17 cellular contexts compared by ENCODE assay signal in genomic region chr16:88423448-88423850, GRCh38. TPM values are rescaled to one million over a fixed set of nuclear protein-coding genes. Genes with fewer than 3 reads are reported as not detected.
A peak's percentile ranks its signal among the peaks of the same experiment; 100 is the strongest.
DNase-seq lines count a peak whose midpoint lies in the region; ATAC-seq, FAIRE-seq and TF ChIP-seq lines count a peak whose summit lies in the region.
"Had no signal": no experiment of that assay in that cellular context is flagged by ENCODE, and none has a peak within 500 bp of the region (broad histone marks: within the 10 kb centered on the region; RNA-seq: fewer than 3 reads in every experiment).

No MANE protein-coding gene starts in this region.

- FAIRE-seq in K562 (lab: Jason Lieb, UNC) = peak; percentile 54
- FAIRE-seq: GM12878 had no signal

- no peak overlapping the region for H3K4me3 Mint-ChIP-seq in nephron progenitor cell
- H3K4me3 Mint-ChIP-seq: GM23338 had no signal

- intact Hi-C loops in K562 (cut with micrococcal nuclease) = no loop called here

- 0% methylated on average over 6 of the region's 6 CpGs for WGBS in K562 (ENCODE audit: insufficient coverage, low coverage, missing lambda C conversion rate)
- WGBS in hepatocyte (ENCODE audit: low lambda C conversion rate, missing lambda C conversion rate) = 70% methylated on average over 6 of the region's 6 CpGs

- peaks cover 0 to 34% of the 10 kb centered on the region in 2 experiments; a peak in 3 of 5 replicates for H3K4me1 ChIP-seq in K562 (replicated peaks in 1 of 2; ENCODE audit: control insufficient read depth in 2 of 2, insufficient read depth in 2 of 2, low read length in 2 of 2)
- peaks cover 7% of the 10 kb centered on the region for H3K4me1 ChIP-seq in hepatocyte (ENCODE audit: insufficient read depth)

- no peak overlapping the region for H3K9ac ChIP-seq in K562 (ENCODE audit: insufficient read depth in 1 of 2, low read depth in 2 of 2, low read length in 2 of 2)
- H3K9ac ChIP-seq: BLaER1 had no signal

- H3K27ac ChIP-seq in RWPE1 (peak overlapping the region; percentile 88), K562 (ENCODE audit: extremely low read depth, low read depth, low read length) (no peak overlapping the region), hepatocyte (no peak overlapping the region)
- H3K27ac ChIP-seq: BLaER1 had no signal

- TF ChIP-seq POLR2A in K562 (conservative IDR thresholded peaks at IDR 0.05) = no peak

- no peak overlapping the region for H3K27ac Mint-ChIP-seq in nephron progenitor cell
- H3K27ac Mint-ChIP-seq: CD4-positive, CD25-positive, alpha-beta regulatory T cell; GM23338 had no signal

- H3K4me1 Mint-ChIP-seq in nephron progenitor cell = peaks cover 15% of the 10 kb centered on the region
- H3K4me1 Mint-ChIP-seq: CD4-positive, CD25-positive, alpha-beta regulatory T cell; GM23338 had no signal

- POLR2A ChIA-PET in RWPE1 (lab: Yijun Ruan, JAX; ENCODE audit: low non-redundant PET) = no interaction called here
- POLR2A ChIA-PET in K562 (lab: Yijun Ruan, JAX) = interaction anchor here (0.6 to 1.4 kb wide), 2 partner anchors 570 to 654 kb away, joined by 3 to 4 read pairs; no protein-coding TSS in a partner anchor

- no peak for TF ChIP-seq CTCF in RWPE1 (conservative IDR thresholded peaks at IDR 0.05; ENCODE audit: low read depth)
- no peak for TF ChIP-seq CTCF in K562 (IDR thresholded peaks at IDR 0.05 in 2 of 3, conservative IDR thresholded peaks at IDR 0.05 in 1 of 3; ENCODE audit: insufficient read depth in 2 of 3, low read depth in 1 of 3, low read length in 3 of 3)
- no peak for TF ChIP-seq CTCF in hepatocyte (IDR thresholded peaks at IDR 0.05; ENCODE audit: poor library complexity)
- TF ChIP-seq CTCF in nephron progenitor cell (IDR thresholded peaks at IDR 0.05) = no peak

- no peak for TF ChIP-seq RAD21 in K562 (CRISPR knock-in tag; conservative IDR thresholded peaks at IDR 0.05 in 1 of 2, IDR thresholded peaks at IDR 0.05 in 1 of 2)

- no peaks in the 10 kb centered on the region for H3K9me3 Mint-ChIP-seq in nephron progenitor cell
- H3K9me3 Mint-ChIP-seq: GM23338 had no signal

- peaks cover 3% of the 10 kb centered on the region for H3K27me3 Mint-ChIP-seq in nephron progenitor cell (ENCODE audit: low read depth, poor library complexity)
- H3K27me3 Mint-ChIP-seq: CD4-positive, CD25-positive, alpha-beta regulatory T cell had no signal

- no peaks in the 10 kb centered on the region for H3K9me2 ChIP-seq in hepatocyte (replicated peaks; ENCODE audit: insufficient read depth)

- ATAC-seq in K562 = peak; percentile 28
- ATAC-seq in HG03108 (IDR thresholded peaks at IDR 0.05; ENCODE audit: unreplicated experiment) = no peak
- ATAC-seq: GM12878, GM23338 had no signal

- no TSS peak for BruUV-seq in K562 (replicated peaks; lab: Mats Ljungman, UMichigan)

- H3K4me3 ChIP-seq in K562 (no peak overlapping the region), hepatocyte (no peak overlapping the region)
- H3K4me3 ChIP-seq: BLaER1, GM12878, GM23338 had no signal

- no peaks in the 10 kb centered on the region for H3K9me1 ChIP-seq in K562 (ENCODE audit: control insufficient read depth, insufficient read depth, low read length)

- no peaks in the 10 kb centered on the region for H3K36me3 Mint-ChIP-seq in nephron progenitor cell (ENCODE audit: low read depth)
- H3K36me3 Mint-ChIP-seq: CD4-positive, CD25-positive, alpha-beta regulatory T cell had no signal

- H4K20me1 ChIP-seq in K562 (replicated peaks; ENCODE audit: control insufficient read depth, insufficient read depth, low read length) (peaks cover 12% of the 10 kb centered on the region; the same call in 1 of the 2 replicates), hepatocyte (ENCODE audit: insufficient read depth, poor library complexity, severe bottlenecking) (no peaks in the 10 kb centered on the region)

- no peak for TF ChIP-seq EP300 in K562 (IDR thresholded peaks at IDR 0.05; ENCODE audit: low read length)

- DNase-seq in COLO829 (ENCODE audit: low spot score) = peak; percentile 2
- DNase-seq in RWPE1 (ENCODE audit: low spot score) = no peak
- DNase-seq in K562 (ENCODE audit: extremely low read depth in 1 of 4, low spot score in 3 of 4) = peak in 2 of 4 experiments; percentile 28 to 48
- DNase-seq in hepatocyte (ENCODE audit: low spot score) = peak; percentile 35
- DNase-seq in C1 segment of cervical spinal cord (lab: John Stamatoyannopoulos, UW) = no peak
- DNase-seq in nephron progenitor cell = no peak
- DNase-seq in DMS 273 (lab: John Stamatoyannopoulos, UW; ENCODE audit: unreplicated experiment) = no peak
- DNase-seq: 8988T; AML-193; Calu3; CD4-positive, CD25-positive, alpha-beta regulatory T cell; DMS79; H7 had no signal

- H3K9me3 ChIP-seq in K562 (replicated peaks; ENCODE audit: control insufficient read depth, insufficient read depth, low read depth, low read length) = no peaks in the 10 kb centered on the region
- H3K9me3 ChIP-seq in hepatocyte (ENCODE audit: low read depth) = no peaks in the 10 kb centered on the region
- H3K9me3 ChIP-seq: BLaER1 had no signal

- H3K36me3 ChIP-seq in K562 (ENCODE audit: control insufficient read depth, insufficient read depth, low read length) (no peaks in the 10 kb centered on the region), hepatocyte (replicated peaks; ENCODE audit: insufficient read depth, low read depth) (no peaks in the 10 kb centered on the region)
- H3K36me3 ChIP-seq: BLaER1 had no signal

- H3K79me2 ChIP-seq in K562 (ENCODE audit: control insufficient read depth, insufficient read depth, low read length) (no peaks in the 10 kb centered on the region), hepatocyte (no peaks in the 10 kb centered on the region)

- CTCF ChIA-PET in RWPE1 (lab: Yijun Ruan, JAX) (no interaction called here), K562 (lab: Yijun Ruan, JAX; ENCODE audit: low intra/inter-chr PET ratio) (no interaction called here)

- in situ Hi-C loops in K562 (cut with MboI) = no loop called here

- H2AFZ ChIP-seq in K562 (ENCODE audit: low read depth, low read length) (no peak overlapping the region; the same call in 1 of the 2 replicates), hepatocyte (no peak overlapping the region)
- H2AFZ ChIP-seq: GM23338 had no signal

- H3K27me3 ChIP-seq in K562 (ENCODE audit: control insufficient read depth in 2 of 2, insufficient read depth in 2 of 2, low read length in 2 of 2) (peaks cover 6 to 53% of the 10 kb centered on the region in 2 experiments; a peak in 3 of 5 replicates), hepatocyte (no peaks in the 10 kb centered on the region)

- H3K4me2 ChIP-seq in K562 (ENCODE audit: insufficient read depth, low read length) (no peak overlapping the region), hepatocyte (no peak overlapping the region)
- H3K4me2 ChIP-seq: BLaER1, GM23338 had no signal

TF ChIP-seq in K562, 482 proteins besides CTCF, POLR2A, EP300 and RAD21 (continues in another document):
- TF ChIP-seq ETS2 (tag; IDR thresholded peaks at IDR 0.05; ENCODE audit: borderline replicate concordance, poor library complexity, severe bottlenecking) (no peak), TCF3 (CRISPR knock-in tag; IDR thresholded peaks at IDR 0.05) (peak; percentile 85), GTF2E2 (tag; IDR thresholded peaks at IDR 0.05) (no peak), MAX (CRISPR knock-in tag; IDR thresholded peaks at IDR 0.05) (peak; percentile 68), TAL1 (IDR thresholded peaks at IDR 0.05) (peak; percentile 32; the same call in 1 of the 2 replicates), ZNF696 (CRISPR knock-in tag; conservative IDR thresholded peaks at IDR 0.05) (no peak)

RNA-seq across cellular contexts. Expression of gene ZFPM1, which starts 29.6 kb away (rescaled TPM):
- total RNA-seq in K562 (2011; cell fraction: chromatin; rRNA removed; ENCODE audit: low replicate concordance) = 14.4 and 38.8 TPM in 2 replicates
- total RNA-seq in K562 (2011; cell fraction: nucleolus; rRNA removed) = 25.3 and 27.9 TPM in 2 replicates
- 16.8 and 18.9 TPM in 2 replicates for total RNA-seq in K562 (2011; cell fraction: nucleoplasm; rRNA removed)
- 4.5 and 8.7 TPM in 2 replicates for total RNA-seq in K562 (2014; rRNA removed)
- 0.26 and 0.47 TPM in 2 replicates for total RNA-seq in K562 (2014; rRNA removed; fragmentation: Illumina TruSeq; extraction: Trizol)
- 3.2 and 4.5 TPM in 2 replicates for total RNA-seq in K562 (2015; rRNA removed; fragmentation: Illumina TruSeq; extraction: Trizol)
- total RNA-seq in K562 (2021) = 32.7 and 35.9 TPM in 2 replicates
- polyA plus RNA-seq in K562 (2011; rRNA removed) = 0.88 and 1.4 TPM in 2 replicates
- polyA plus RNA-seq in K562 (2011; cell fraction: cytosol; rRNA removed) = 0.81 and 4.8 TPM in 2 replicates
- polyA plus RNA-seq in K562 (2011; cell fraction: nucleus; rRNA removed) = 3.4 and 13.6 TPM in 2 replicates
- 7.9 and 12.2 TPM in 2 replicates for polyA plus RNA-seq in K562 (2012)
- 1.2 and 5.1 TPM in 2 replicates for polyA plus RNA-seq in K562 (2014; fragmentation: Illumina TruSeq; extraction: Trizol)
- polyA plus RNA-seq in K562 (2014; fragmentation: Nextera tagmentation; extraction: Ambion mirVana) = under 1 TPM; 0.03 to 0.11 TPM
- 4.7 and 5.5 TPM in 2 replicates for polyA plus RNA-seq in K562 (2014; rRNA removed)
- 0.30 and 1.1 TPM in 2 replicates for polyA minus RNA-seq in K562 (2011; rRNA and poly(A)+ RNA removed)
- polyA minus RNA-seq in K562 (2011; cell fraction: cytosol; rRNA and poly(A)+ RNA removed) = 12.3 and 14.7 TPM in 2 replicates
- polyA minus RNA-seq in K562 (2011; cell fraction: nucleus; rRNA and poly(A)+ RNA removed) = 7.7 and 10.1 TPM in 2 replicates
- 3.1 and 4.1 TPM in 2 replicates for total RNA-seq in hepatocyte
- polyA plus RNA-seq in hepatocyte = 8.3 and 11.9 TPM in 2 replicates

RNA-seq across cellular contexts. Expression of gene ZNF469, which starts 40.7 kb away (rescaled TPM):
- 0.04 and 0.09 TPM in 2 replicates for total RNA-seq in K562 (2011; cell fraction: chromatin; rRNA removed; ENCODE audit: low replicate concordance)
- total RNA-seq in K562 (2011; cell fraction: nucleolus; rRNA removed) = 0.13 and 0.17 TPM in 2 replicates
- under 0.01 and 0.08 TPM in 2 replicates for total RNA-seq in K562 (2011; cell fraction: nucleoplasm; rRNA removed)
- under 0.01 TPM in 1 of 2 replicates, not detected in the other for total RNA-seq in K562 (2014; rRNA removed)
- not detected in 2 replicates for total RNA-seq in K562 (2014; rRNA removed; fragmentation: Illumina TruSeq; extraction: Trizol)
- total RNA-seq in K562 (2015; rRNA removed; fragmentation: Illumina TruSeq; extraction: Trizol) = not detected in 2 replicates
- 0.02 and 0.04 TPM in 2 replicates for total RNA-seq in K562 (2021)
- not detected in 2 replicates for polyA plus RNA-seq in K562 (2011; rRNA removed)
- under 0.01 and 0.01 TPM in 2 replicates for polyA plus RNA-seq in K562 (2011; cell fraction: cytosol; rRNA removed)
- polyA plus RNA-seq in K562 (2011; cell fraction: nucleus; rRNA removed) = 0.01 and 0.03 TPM in 2 replicates
- polyA plus RNA-seq in K562 (2012) = 0.01 TPM in 2 replicates
- polyA plus RNA-seq in K562 (2014; fragmentation: Illumina TruSeq; extraction: Trizol) = 0.01 TPM in 1 of 2 replicates, not detected in the other
- polyA plus RNA-seq in K562 (2014; fragmentation: Nextera tagmentation; extraction: Ambion mirVana) = not detected
- 0.01 TPM in 1 of 2 replicates, not detected in the other for polyA plus RNA-seq in K562 (2014; rRNA removed)
- under 0.01 and 0.04 TPM in 2 replicates for polyA minus RNA-seq in K562 (2011; rRNA and poly(A)+ RNA removed)
- 0.09 and 0.10 TPM in 2 replicates for polyA minus RNA-seq in K562 (2011; cell fraction: cytosol; rRNA and poly(A)+ RNA removed)
- polyA minus RNA-seq in K562 (2011; cell fraction: nucleus; rRNA and poly(A)+ RNA removed) = under 0.01 and 0.11 TPM in 2 replicates
- 0.72 and 1.0 TPM in 2 replicates for total RNA-seq in hepatocyte
- polyA plus RNA-seq in hepatocyte = 0.94 and 1.3 TPM in 2 replicates

Comparison
In these comparisons a context has a peak if more than half of its experiments do, and no peak if none do; other contexts are left out.
1. DNase-seq: peak in COLO829 (single experiment) and hepatocyte (single experiment); none in RWPE1 (single experiment), C1 segment of cervical spinal cord (0 of 14), nephron progenitor cell (single experiment) and DMS 273 (single experiment).